8 cellular contexts compared by ENCODE assay signal in the genomic region with DNA sequence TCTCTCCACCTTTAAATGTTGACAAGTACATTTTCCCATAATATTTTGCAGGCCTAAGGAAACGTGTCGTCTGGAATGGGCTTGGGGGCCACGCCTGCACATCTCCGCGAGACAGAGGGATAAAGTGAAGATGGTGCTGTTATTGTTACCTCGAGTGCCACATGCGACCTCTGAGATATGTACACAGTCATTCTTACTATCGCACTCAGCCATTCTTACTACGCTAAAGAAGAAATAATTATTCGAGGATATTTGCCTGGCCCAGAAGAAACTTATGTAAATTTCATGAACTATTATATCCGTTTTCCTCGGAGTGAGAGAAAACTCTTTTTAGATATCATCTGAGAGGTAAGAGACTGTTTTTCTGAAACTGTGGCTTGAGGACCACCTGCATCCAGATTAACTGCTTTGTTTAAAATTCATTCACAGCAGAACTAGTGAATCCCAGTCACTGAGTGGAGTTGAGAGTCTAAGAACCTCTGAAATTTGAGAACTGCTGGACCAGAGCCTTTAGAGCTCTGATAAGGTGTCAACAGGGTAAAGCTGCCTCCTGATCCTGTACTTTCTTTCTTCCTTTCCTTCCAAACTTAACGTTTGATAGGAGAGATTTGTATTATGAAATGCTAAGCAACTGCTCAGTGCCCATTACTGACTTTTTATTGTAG. TPM values are rescaled to one million over a fixed set of nuclear protein-coding genes. Genes with fewer than 3 reads are reported as not detected.
DNase-seq lines count a peak whose midpoint lies in the region; ATAC-seq and TF ChIP-seq lines count a peak whose summit lies in the region.

No MANE protein-coding gene starts in this region.

- peak overlapping the region; percentile 89 for H3K4me3 ChIP-seq in HL-60 (replicated peaks; ENCODE audit: insufficient read depth, low read length)
- peak overlapping the region; percentile 92 to 94 for H3K4me3 ChIP-seq in neuronal stem cell (ENCODE audit: low read length in 2 of 2)

- H3K27ac Mint-ChIP-seq in MCF 10A (ENCODE audit: low read depth, unreplicated experiment) = peak overlapping the region; percentile 81

- no TSS peak for BruUV-seq in MCF 10A (replicated peaks; lab: Mats Ljungman, UMichigan)

- no peaks in the 10 kb centered on the region for H3K9me3 ChIP-seq in neuronal stem cell (replicated peaks in 1 of 2; ENCODE audit: control insufficient read depth in 2 of 2, insufficient read depth in 1 of 2, low read depth in 1 of 2, low read length in 2 of 2)

- no peak overlapping the region for H2BK12ac ChIP-seq in neuronal stem cell (ENCODE audit: low read length)

- peak; percentile 15 for ATAC-seq in GM18907 (IDR thresholded peaks at IDR 0.05; ENCODE audit: unreplicated experiment)

- CTCF ChIA-PET in MCF 10A (lab: Yijun Ruan, JAX) = interaction anchor here (1.0 to 4.3 kb wide), 4 partner anchors 10 to 238 kb away, joined by 4 to 30 read pairs (median 16); no protein-coding TSS in a partner anchor

- H3K4me1 ChIP-seq in neuronal stem cell (ENCODE audit: control insufficient read depth in 2 of 2, insufficient read depth in 1 of 2, low read depth in 1 of 2, low read length in 2 of 2) = peaks cover 4 to 5% of the 10 kb centered on the region in 2 donors

- no peak overlapping the region for H2BK15ac ChIP-seq in neuronal stem cell (ENCODE audit: low read length)

- H3K4me3 Mint-ChIP-seq in MCF 10A (ENCODE audit: unreplicated experiment) = peak overlapping the region; percentile 95

- no peak overlapping the region for H3K4ac ChIP-seq in neuronal stem cell (ENCODE audit: low read length)

- no peak overlapping the region for H4K91ac ChIP-seq in neuronal stem cell (ENCODE audit: low read depth, low read length, poor library complexity)

- peaks cover 32% of the 10 kb centered on the region for H3K36me3 Mint-ChIP-seq in MCF 10A (ENCODE audit: insufficient read depth, unreplicated experiment)

- no peak overlapping the region for H3K9ac ChIP-seq in neuronal stem cell (ENCODE audit: low read depth, low read length, poor library complexity)

- H2AK5ac ChIP-seq in neuronal stem cell (ENCODE audit: low read depth, low read length) = no peak overlapping the region

- no peaks in the 10 kb centered on the region for H3K9me3 Mint-ChIP-seq in MCF 10A (ENCODE audit: unreplicated experiment)

- H3K27me3 ChIP-seq in HL-60 (ENCODE audit: insufficient read depth, poor library complexity, severe bottlenecking) (no peaks in the 10 kb centered on the region), neuronal stem cell (ENCODE audit: control insufficient read depth in 3 of 3, insufficient read depth in 3 of 3, low read depth in 1 of 3, low read length in 3 of 3) (no peaks in the 10 kb centered on the region)

- peaks cover 13 to 49% of the 10 kb centered on the region in 2 donors for H3K36me3 ChIP-seq in neuronal stem cell (replicated peaks in 1 of 2; ENCODE audit: control insufficient read depth in 2 of 2, insufficient read depth in 2 of 2, low read length in 2 of 2)

- H3K14ac ChIP-seq in neuronal stem cell (ENCODE audit: low read length) = no peak overlapping the region

- H3K27ac ChIP-seq in HL-60 (replicated peaks) (peak overlapping the region; percentile 93), neuronal stem cell (replicated peaks; ENCODE audit: low read length) (no peak overlapping the region)

- intact Hi-C loops in MCF 10A (cut with micrococcal nuclease) = loop anchor here (5.0 kb wide), 1 partner anchor 143 kb away; no protein-coding TSS in a partner anchor

- peak overlapping the region; percentile 97 for H2AFZ ChIP-seq in neuronal stem cell (ENCODE audit: low read length)

- H2BK120ac ChIP-seq in neuronal stem cell (ENCODE audit: low read depth, low read length) = no peak overlapping the region

- no peak overlapping the region for H3K18ac ChIP-seq in neuronal stem cell (ENCODE audit: low read length)

- no peak overlapping the region for H4K8ac ChIP-seq in neuronal stem cell (ENCODE audit: low read depth, low read length)

- H3K23ac ChIP-seq in neuronal stem cell (ENCODE audit: low read depth, low read length, poor library complexity) = no peak overlapping the region

- no peak overlapping the region for H2BK5ac ChIP-seq in neuronal stem cell (ENCODE audit: low read length)

- DNase-seq in HL-60 (ENCODE audit: low read depth in 1 of 2, low spot score in 1 of 2) = no peak
- peak; percentile 23 for DNase-seq in MCF 10A (ENCODE audit: unreplicated experiment)
- DNase-seq in neuronal stem cell (ENCODE audit: low spot score) = no peak
- no peak for DNase-seq in middle frontal gyrus (ENCODE audit: extremely low spot score, low spot score)
- no peak for DNase-seq in dedifferentiated amniotic fluid mesenchymal stem cell (ENCODE audit: extremely low spot score)
- DNase-seq in cortex of kidney (lab: John Stamatoyannopoulos, UW) = no peak
- no peak for DNase-seq in kidney tubule cell (ENCODE audit: low spot score)

- TF ChIP-seq CTCF in HL-60 (IDR thresholded peaks at IDR 0.05; ENCODE audit: insufficient read depth, low read length) = no peak
- no peak for TF ChIP-seq CTCF in MCF 10A (IDR thresholded peaks at IDR 0.05; ENCODE audit: unreplicated experiment)

- H3K27me3 Mint-ChIP-seq in MCF 10A (ENCODE audit: insufficient read depth, unreplicated experiment) = no peaks in the 10 kb centered on the region

- H3K4me2 ChIP-seq in neuronal stem cell (ENCODE audit: insufficient read depth, low read length, poor library complexity, severe bottlenecking) = peak overlapping the region; percentile 78

- peaks cover 3% of the 10 kb centered on the region for H3K79me1 ChIP-seq in neuronal stem cell (ENCODE audit: low read depth, low read length)

- POLR2A ChIA-PET in MCF 10A (lab: Yijun Ruan, JAX) = interaction anchor here (0.7 to 3.6 kb wide), 10 partner anchors 11 to 329 kb away, joined by 3 to 11 read pairs (median 4); a partner anchor contains a TSS

- WGBS in neuronal stem cell (ENCODE audit: extremely low coverage in 2 of 2, insufficient read length in 2 of 2, insufficient replicate concordance in 1 of 2), 2 donors = no CpG with 5 or more reads among the region's 13 CpGs

- peaks cover 18% of the 10 kb centered on the region for H3K4me1 Mint-ChIP-seq in MCF 10A (ENCODE audit: insufficient read depth, unreplicated experiment)

RNA-seq across cellular contexts. Expression of a gene that starts 0.8 kb away (rescaled TPM):
- total RNA-seq in MCF 10A (2022) = 7.3 and 17.5 TPM in 2 replicates
- 13.4 TPM for polyA plus RNA-seq in neuronal stem cell (2013, experiment 1 of 2)
- 12.7 TPM for polyA plus RNA-seq in neuronal stem cell (2013, experiment 2 of 2)
